26 cellular contexts compared by ENCODE assay signal in the genomic region with DNA sequence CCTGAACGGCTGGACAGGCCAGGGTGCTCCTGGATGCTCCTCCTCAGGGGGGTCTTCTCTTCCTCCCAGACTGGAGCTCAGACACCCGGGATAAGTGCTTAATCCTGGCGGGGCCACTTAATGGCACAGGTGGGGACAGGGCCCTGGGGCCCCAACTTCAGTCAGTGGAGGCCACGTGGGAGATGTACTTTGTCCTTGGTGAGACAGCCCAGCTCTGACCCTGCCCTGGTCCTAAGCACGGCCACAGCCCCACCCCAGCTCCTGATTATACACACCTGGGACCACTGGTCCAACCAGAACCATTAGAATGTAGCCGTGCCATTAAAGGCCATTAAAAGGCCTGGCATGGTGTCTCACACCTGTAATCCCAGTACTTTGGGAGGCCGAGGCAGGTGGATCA. TPM values are rescaled to one million over a fixed set of nuclear protein-coding genes. Genes with fewer than 3 reads are reported as not detected.
DNase-seq lines count a peak whose midpoint lies in the region; ATAC-seq and TF ChIP-seq lines count a peak whose summit lies in the region.
"Had no signal": no experiment of that assay in that cellular context is flagged by ENCODE, and none has a peak within 500 bp of the region (broad histone marks: within the 10 kb centered on the region; RNA-seq: fewer than 3 reads in every experiment).

No MANE protein-coding gene starts in this region.

- H3K36me3 ChIP-seq in breast epithelium (no peaks in the 10 kb centered on the region), mammary epithelial cell (ENCODE audit: insufficient read depth, low read length) (no peaks in the 10 kb centered on the region), esophagus muscularis mucosa (peaks cover 0 to 10% (median 2%) of the 10 kb centered on the region in 4 donors), psoas muscle (ENCODE audit: insufficient read depth in 1 of 2, low read depth in 1 of 2) (no peaks in the 10 kb centered on the region), tibial nerve (no peaks in the 10 kb centered on the region)
- H3K36me3 ChIP-seq: cardiac muscle cell, thyroid gland had no signal

- H3K4me2 ChIP-seq in mammary epithelial cell (ENCODE audit: insufficient read depth, low read depth, low read length) = no peak overlapping the region

- H3K79me2 ChIP-seq in mammary epithelial cell (ENCODE audit: insufficient read depth, low read length) = no peaks in the 10 kb centered on the region

- dilution Hi-C loops in mammary epithelial cell (cut with HindIII; ENCODE audit: low sequenced_read_pairs) = no loop called here

- ATAC-seq in psoas muscle (no peak), HG03139 (IDR thresholded peaks at IDR 0.05; ENCODE audit: unreplicated experiment) (no peak), GM19035 (IDR thresholded peaks at IDR 0.05; ENCODE audit: unreplicated experiment) (no peak)
- ATAC-seq: GM12878; left ventricle myocardium superior; stimulated activated effector memory CD8-positive, alpha-beta T cell treated with anti-CD3 and anti-CD28 coated beads, Interleukin-12 subunit alpha, Interleukin-12 subunit beta, amount 100 ng/mL, for 72 hours had no signal

- CTCF ChIA-PET in mammary epithelial cell (lab: Charles Lee; ENCODE audit: low non-redundant PET) = no interaction called here

- TF ChIP-seq CTCF in breast epithelium (IDR thresholded peaks at IDR 0.05) (no peak), mammary epithelial cell (conservative IDR thresholded peaks at IDR 0.05 in 1 of 2, IDR thresholded peaks at IDR 0.05 in 1 of 2; ENCODE audit: extremely low read depth in 1 of 2, insufficient read depth in 1 of 2, low read depth in 1 of 2, low read length in 2 of 2) (no peak), esophagus muscularis mucosa (IDR thresholded peaks at IDR 0.05) (no peak), psoas muscle (IDR thresholded peaks at IDR 0.05) (no peak), tibial nerve (IDR thresholded peaks at IDR 0.05) (no peak)

- intact Hi-C loops in breast epithelium (cut with DNase I; ENCODE audit: low total_unique reads) (loop anchor here (10.0 kb wide), 1 partner anchor 86 kb away; the partner anchor contains the start of gene CATSPERG), mammary epithelial cell (cut with micrococcal nuclease) (no loop called here), esophagus muscularis mucosa (cut with DNase I) (no loop called here), psoas muscle (cut with DNase I) (no loop called here)

- H3K9me3 ChIP-seq in breast epithelium (no peaks in the 10 kb centered on the region), mammary epithelial cell (replicated peaks; ENCODE audit: insufficient read depth, low read length) (no peaks in the 10 kb centered on the region), esophagus muscularis mucosa (no peaks in the 10 kb centered on the region), psoas muscle (no peaks in the 10 kb centered on the region), tibial nerve (no peaks in the 10 kb centered on the region)
- H3K9me3 ChIP-seq: thyroid gland had no signal

- no TSS peak for BruUV-seq in mammary epithelial cell (replicated peaks; lab: Mats Ljungman, UMichigan)

- no peak overlapping the region for H2AFZ ChIP-seq in mammary epithelial cell (ENCODE audit: low read depth, low read length)

- in situ Hi-C loops in mammary epithelial cell (cut with MboI; ENCODE audit: low sequenced_read_pairs in 2 of 2) = loop anchor here in 1 of 2 donors (25.0 kb wide), 1 partner anchor 264 kb away; no protein-coding TSS in a partner anchor

- TF ChIP-seq EP300 in esophagus muscularis mucosa (IDR thresholded peaks at IDR 0.05) (no peak), tibial nerve (IDR thresholded peaks at IDR 0.05) (no peak)

- H3K27ac ChIP-seq in breast epithelium (peak overlapping the region; percentile 29 to 54), mammary epithelial cell (ENCODE audit: insufficient read depth, low read depth, low read length) (no peak overlapping the region), esophagus muscularis mucosa (replicated peaks in 1 of 4) (peak overlapping the region; percentile 72 to 92 (median 91)), psoas muscle (peak overlapping the region; percentile 9), tibial nerve (peak overlapping the region in 3 of 4 donors; percentile 19 to 50 (median 35))
- H3K27ac ChIP-seq: 22Rv1, cardiac muscle cell, SK-N-MC, thyroid gland had no signal

- H3K27me3 ChIP-seq in breast epithelium = no peaks in the 10 kb centered on the region
- no peaks in the 10 kb centered on the region for H3K27me3 ChIP-seq in mammary epithelial cell (ENCODE audit: insufficient read depth, low read length)
- H3K27me3 ChIP-seq in esophagus muscularis mucosa = no peaks in the 10 kb centered on the region
- peaks cover 0 to 17% (median 6%) of the 10 kb centered on the region in 3 donors for H3K27me3 ChIP-seq in psoas muscle (ENCODE audit: insufficient read depth in 3 of 3, low read length in 2 of 3)
- H3K27me3 ChIP-seq in tibial nerve = no peaks in the 10 kb centered on the region
- H3K27me3 ChIP-seq: cardiac muscle cell, thyroid gland had no signal

- DNase-seq in breast epithelium (ENCODE audit: low spot score in 2 of 2) = no peak
- no peak for DNase-seq in mammary epithelial cell
- DNase-seq in esophagus muscularis mucosa (ENCODE audit: extremely low spot score) = no peak
- DNase-seq in psoas muscle = no peak
- DNase-seq in tibial nerve (ENCODE audit: low spot score in 2 of 2) = no peak
- no peak for DNase-seq in NCI-H748 (lab: John Stamatoyannopoulos, UW; ENCODE audit: unreplicated experiment)
- DNase-seq: activated CD4-positive, alpha-beta T cell treated with anti-CD3 and anti-CD28 coated beads for 48 hours; activated naive CD4-positive, alpha-beta T cell treated with Interleukin-2 at 50 U/mL for 16 hours; activated T-cell treated with anti-CD3 and anti-CD28 coated beads, Interleukin-2, amount 50 U/mL, for 24 hours; amniotic stem cell; immature natural killer cell; left ventricle myocardium superior; NCI-H510A treated with DMSO at 0.1 percent for 48 hours; posterior cingulate gyrus; RPMI8226; thyroid gland had no signal

- TF ChIP-seq POLR2A in breast epithelium (IDR thresholded peaks at IDR 0.05) = no peak
- TF ChIP-seq POLR2A in esophagus muscularis mucosa (IDR thresholded peaks at IDR 0.05; ENCODE audit: low read depth) = no peak
- no peak for TF ChIP-seq POLR2A in tibial nerve (IDR thresholded peaks at IDR 0.05)

- H3K9ac ChIP-seq in mammary epithelial cell (ENCODE audit: insufficient read depth, low read length) = no peak overlapping the region

- H3K4me3 ChIP-seq in breast epithelium (no peak overlapping the region), mammary epithelial cell (replicated peaks in 1 of 3; ENCODE audit: insufficient read depth in 1 of 3, low read depth in 2 of 3, low read length in 3 of 3) (no peak overlapping the region), esophagus muscularis mucosa (no peak overlapping the region), psoas muscle (no peak overlapping the region), tibial nerve (no peak overlapping the region)
- H3K4me3 ChIP-seq: cardiac muscle cell, GM12878, SK-N-MC, thyroid gland had no signal

- WGBS in mammary epithelial cell (ENCODE audit: low coverage, missing lambda C conversion rate) = 96% methylated on average over 6 of the region's 7 CpGs
- 83% methylated on average over 1 of the region's 7 CpGs for WGBS in esophagus muscularis mucosa
- WGBS in psoas muscle, 3 donors = 85 to 87% (median 87%) methylated on average over 7 of the region's 7 CpGs
- WGBS in tibial nerve, 2 donors = 79 to 94% methylated on average over 3 to 6 of the region's 7 CpGs

- H4K20me1 ChIP-seq in mammary epithelial cell (ENCODE audit: insufficient read depth, low read length) = no peaks in the 10 kb centered on the region

- no peaks in the 10 kb centered on the region for H3K4me1 ChIP-seq in breast epithelium
- peaks cover 22% of the 10 kb centered on the region for H3K4me1 ChIP-seq in mammary epithelial cell (ENCODE audit: insufficient read depth, low read length)
- peaks cover 40 to 100% (median 91%) of the 10 kb centered on the region in 4 donors for H3K4me1 ChIP-seq in esophagus muscularis mucosa
- no peaks in the 10 kb centered on the region for H3K4me1 ChIP-seq in psoas muscle
- peaks cover 0 to 68% (median 27%) of the 10 kb centered on the region in 4 donors for H3K4me1 ChIP-seq in tibial nerve

RNA-seq across cellular contexts. Expression of gene PPP1R14A, which starts 7.8 kb away (rescaled TPM):
- total RNA-seq in breast epithelium = 10 to 100 TPM; 39.1 to 83.2 (median 51.2) TPM
- 10 to 100 TPM in 1 of 2 donors, 1 to 10 TPM in 1; 4.2 to 10.2 TPM for total RNA-seq in mammary epithelial cell
- 3.4 TPM for polyA plus RNA-seq in mammary epithelial cell
- not detected for polyA minus RNA-seq in mammary epithelial cell
- 100 to 1,000 TPM; 217 to 794 (median 445) TPM for total RNA-seq in esophagus muscularis mucosa
- total RNA-seq in psoas muscle = 10 to 100 TPM in 3 of 4 donors, 1 to 10 TPM in 1; 9.2 to 17.0 (median 11.3) TPM
- 10 to 100 TPM in 2 of 3 donors, 1 to 10 TPM in 1; 9.9 to 18.7 (median 12.1) TPM for polyA plus RNA-seq in psoas muscle
- 100 to 1,000 TPM in 1 of 4 donors, 10 to 100 TPM in 3; 86.1 to 179 (median 95.3) TPM for total RNA-seq in tibial nerve
- total RNA-seq: Daoy, GM12878 had no signal
- polyA plus RNA-seq: GM12878 had no signal

RNA-seq across cellular contexts. Expression of gene SPINT2, which starts 16.0 kb away (rescaled TPM):
- total RNA-seq in breast epithelium (100 to 1,000 TPM in 2 of 3 donors, 10 to 100 TPM in 1; 17.1 to 639 (median 492) TPM), mammary epithelial cell (100 to 1,000 TPM; 775 to 871 TPM), esophagus muscularis mucosa (10 to 100 TPM in 3 of 4 donors, 1 to 10 TPM in 1; 5.0 to 13.4 (median 11.4) TPM), psoas muscle (1 to 10 TPM in 2 of 4 donors, under 1 TPM in 2; 0.95 to 2.2 (median 1.2) TPM), tibial nerve (10 to 100 TPM; 39.0 to 79.1 (median 45.5) TPM)
- polyA plus RNA-seq in mammary epithelial cell (333 TPM), psoas muscle (1 to 10 TPM in 1 of 3 donors, under 1 TPM in 2; 0.49 to 1.1 (median 0.59) TPM)
- polyA minus RNA-seq in mammary epithelial cell = 334 TPM

RNA-seq across cellular contexts. Expression of gene DPF1, which starts 24.4 kb away (rescaled TPM):
- total RNA-seq in breast epithelium (not detected), mammary epithelial cell (1 to 10 TPM; 3.0 to 6.2 TPM), esophagus muscularis mucosa (under 1 TPM in 2 of 4 donors, not detected in 2; 0.17 to 0.83 TPM), psoas muscle (not detected), tibial nerve (not detected)
- polyA plus RNA-seq in mammary epithelial cell (1.6 TPM), psoas muscle (under 1 TPM; 0.07 to 0.17 (median 0.16) TPM)
- not detected for polyA minus RNA-seq in mammary epithelial cell
- total RNA-seq: thyroid gland had no signal
- polyA plus RNA-seq: immature natural killer cell had no signal

RNA-seq across cellular contexts. Expression of gene C19orf33, which starts 55.6 kb away (rescaled TPM):
- total RNA-seq in breast epithelium (10 to 100 TPM in 2 of 3 donors, 1 to 10 TPM in 1; 3.5 to 19.3 (median 13.1) TPM), mammary epithelial cell (100 to 1,000 TPM in 1 of 2 donors, 10 to 100 TPM in 1; 39.7 to 162 TPM), esophagus muscularis mucosa (1 to 10 TPM; 7.8 to 8.6 (median 8.1) TPM), psoas muscle (1 to 10 TPM in 2 of 4 donors, not detected in 2; 3.4 to 3.7 TPM), tibial nerve (100 to 1,000 TPM in 3 of 4 donors, 10 to 100 TPM in 1; 76.8 to 627 (median 335) TPM)
- polyA plus RNA-seq in mammary epithelial cell (445 TPM), psoas muscle (1 to 10 TPM; 3.7 to 7.1 (median 6.5) TPM)
- polyA minus RNA-seq in mammary epithelial cell = 5.5 TPM
- total RNA-seq: activated CD8-positive, alpha-beta memory T cell treated with anti-CD3 and anti-CD28 coated beads for 36 hours; skeletal muscle tissue had no signal
